ENCODE assay signal across 13 cellular contexts in genomic region chr4:20084488-20084887, GRCh38.
DNase-seq lines count a peak whose midpoint lies in the region; ATAC-seq and TF ChIP-seq lines count a peak whose summit lies in the region.
"Had no signal": no experiment of that assay in that cellular context is flagged by ENCODE, and none has a peak within 500 bp of the region (broad histone marks: within the 10 kb centered on the region; RNA-seq: fewer than 3 reads in every experiment).

No MANE protein-coding gene starts in this region.

- no peaks in the 10 kb centered on the region for H3K36me3 Mint-ChIP-seq in activated CD8-positive, alpha-beta T cell treated with anti-CD3 and anti-CD28 coated beads for 36 hours (ENCODE audit: low read depth)
- no peaks in the 10 kb centered on the region for H3K36me3 Mint-ChIP-seq in activated CD8-positive, alpha-beta T cell treated with anti-CD3 and anti-CD28 coated beads, Interleukin-2, amount 10 ng/mL, durations not matched to agents 7 days and 5 days (ENCODE audit: low read depth)
- H3K36me3 Mint-ChIP-seq in WTC11, result no peaks in the 10 kb centered on the region

- ATAC-seq in activated CD8-positive, alpha-beta T cell treated with anti-CD3 and anti-CD28 coated beads for 36 hours, result peak; percentile 56
- ATAC-seq in activated CD8-positive, alpha-beta T cell treated with anti-CD3 and anti-CD28 coated beads, Interleukin-2, amount 10 ng/mL, durations not matched to agents 7 days and 5 days, result no peak
- no peak for ATAC-seq in WTC11

- no peaks in the 10 kb centered on the region for H3K27me3 Mint-ChIP-seq in activated CD8-positive, alpha-beta T cell treated with anti-CD3 and anti-CD28 coated beads for 36 hours
- no peaks in the 10 kb centered on the region for H3K27me3 Mint-ChIP-seq in activated CD8-positive, alpha-beta T cell treated with anti-CD3 and anti-CD28 coated beads, Interleukin-2, amount 10 ng/mL, durations not matched to agents 7 days and 5 days (ENCODE audit: low read depth)
- H3K27me3 Mint-ChIP-seq in WTC11 (ENCODE audit: low read depth), result no peaks in the 10 kb centered on the region

- POLR2A ChIA-PET in activated CD8-positive, alpha-beta T cell treated with anti-CD3 and anti-CD28 coated beads for 36 hours (lab: Charles Lee), result no interaction called here
- POLR2A ChIA-PET in activated CD8-positive, alpha-beta T cell treated with anti-CD3 and anti-CD28 coated beads, Interleukin-2, amount 10 ng/mL, durations not matched to agents 7 days and 5 days (lab: Charles Lee), result no interaction called here
- POLR2A ChIA-PET in WTC11 (lab: Charles Lee), result no interaction called here

- no peak overlapping the region for H3K4me3 ChIP-seq in NB4 (ENCODE audit: low read depth, low read length)
- H3K4me3 ChIP-seq: MG63, SJCRH30 had no signal

- H3K4me3 Mint-ChIP-seq in activated CD8-positive, alpha-beta T cell treated with anti-CD3 and anti-CD28 coated beads for 36 hours, result no peak overlapping the region
- H3K4me3 Mint-ChIP-seq in activated CD8-positive, alpha-beta T cell treated with anti-CD3 and anti-CD28 coated beads, Interleukin-2, amount 10 ng/mL, durations not matched to agents 7 days and 5 days, result no peak overlapping the region
- H3K4me3 Mint-ChIP-seq in WTC11, result no peak overlapping the region

- TF ChIP-seq POLR2A in NB4 (IDR thresholded peaks at IDR 0.05; ENCODE audit: extremely low read depth, insufficient read length), result no peak

- intact Hi-C loops in activated CD8-positive, alpha-beta T cell treated with anti-CD3 and anti-CD28 coated beads for 36 hours (cut with micrococcal nuclease), result no loop called here

- peak; percentile 16 for DNase-seq in activated CD8-positive, alpha-beta T cell treated with anti-CD3 and anti-CD28 coated beads for 36 hours
- no peak for DNase-seq in activated CD8-positive, alpha-beta T cell treated with anti-CD3 and anti-CD28 coated beads, Interleukin-2, amount 10 ng/mL, durations not matched to agents 7 days and 5 days
- peak; percentile 10 for DNase-seq in M059J (ENCODE audit: low read depth)
- DNase-seq in NB4 (ENCODE audit: low read depth), result peak; percentile 25
- no peak for DNase-seq in WTC11 (ENCODE audit: low spot score)
- DNase-seq in NCI-H2107 treated with DMSO at 0.1 percent for 48 hours (lab: John Stamatoyannopoulos, UW; ENCODE audit: unreplicated experiment), result no peak
- no peak for DNase-seq in occipital lobe (lab: John Stamatoyannopoulos, UW)
- DNase-seq: Caco-2, DMS153, MG63, NCI-H187, NCI-H774, SJCRH30 had no signal

- CTCF ChIA-PET in activated CD8-positive, alpha-beta T cell treated with anti-CD3 and anti-CD28 coated beads for 36 hours (lab: Charles Lee), result no interaction called here
- CTCF ChIA-PET in activated CD8-positive, alpha-beta T cell treated with anti-CD3 and anti-CD28 coated beads, Interleukin-2, amount 10 ng/mL, durations not matched to agents 7 days and 5 days (lab: Charles Lee), result no interaction called here
- CTCF ChIA-PET in WTC11 (lab: Charles Lee), result no interaction called here

- H3K9me3 Mint-ChIP-seq in activated CD8-positive, alpha-beta T cell treated with anti-CD3 and anti-CD28 coated beads for 36 hours, result peaks cover 1% of the 10 kb centered on the region
- H3K9me3 Mint-ChIP-seq in activated CD8-positive, alpha-beta T cell treated with anti-CD3 and anti-CD28 coated beads, Interleukin-2, amount 10 ng/mL, durations not matched to agents 7 days and 5 days (ENCODE audit: insufficient read depth), result no peaks in the 10 kb centered on the region
- no peaks in the 10 kb centered on the region for H3K9me3 Mint-ChIP-seq in WTC11

- H3K27ac Mint-ChIP-seq in activated CD8-positive, alpha-beta T cell treated with anti-CD3 and anti-CD28 coated beads for 36 hours, result no peak overlapping the region
- H3K27ac Mint-ChIP-seq in activated CD8-positive, alpha-beta T cell treated with anti-CD3 and anti-CD28 coated beads, Interleukin-2, amount 10 ng/mL, durations not matched to agents 7 days and 5 days, result no peak overlapping the region
- no peak overlapping the region for H3K27ac Mint-ChIP-seq in WTC11

- no peak for TF ChIP-seq CTCF in activated CD8-positive, alpha-beta T cell treated with anti-CD3 and anti-CD28 coated beads for 36 hours (IDR thresholded peaks at IDR 0.05)
- TF ChIP-seq CTCF in NB4 (IDR thresholded peaks at IDR 0.05; ENCODE audit: low read depth, low read length) (no peak), WTC11 (IDR thresholded peaks at IDR 0.05) (no peak)

- H3K4me1 Mint-ChIP-seq in activated CD8-positive, alpha-beta T cell treated with anti-CD3 and anti-CD28 coated beads for 36 hours (ENCODE audit: low read depth), result no peaks in the 10 kb centered on the region
- no peaks in the 10 kb centered on the region for H3K4me1 Mint-ChIP-seq in activated CD8-positive, alpha-beta T cell treated with anti-CD3 and anti-CD28 coated beads, Interleukin-2, amount 10 ng/mL, durations not matched to agents 7 days and 5 days (ENCODE audit: low read depth)
- H3K4me1 Mint-ChIP-seq in WTC11, result no peaks in the 10 kb centered on the region

TF ChIP-seq in WTC11, 78 proteins besides CTCF, POLR2A, EP300 and RAD21:
- TF ChIP-seq SMAD3 (CRISPR knock-in tag; IDR thresholded peaks at IDR 0.05; ENCODE audit: borderline replicate concordance), result no peak
- TF ChIP-seq HMGA2 (CRISPR knock-in tag; IDR thresholded peaks at IDR 0.05), result peak; percentile 56; the same call in 1 of the 2 replicates
TF ChIP-seq in WTC11: peak in this region for 1.

Comparison
In these comparisons a context has a peak if more than half of its experiments do, and no peak if none do; other contexts are left out.
1. DNase-seq: peak in activated CD8-positive, alpha-beta T cell treated with anti-CD3 and anti-CD28 coated beads for 36 hours (single experiment), M059J (single experiment) and NB4 (single experiment); none in activated CD8-positive, alpha-beta T cell treated with anti-CD3 and anti-CD28 coated beads, Interleukin-2, amount 10 ng/mL, durations not matched to agents 7 days and 5 days (single experiment), WTC11 (single experiment), NCI-H2107 treated with DMSO at 0.1 percent for 48 hours (single experiment) and occipital lobe (single experiment).